Comparison of ENCODE assay signal across 11 cellular contexts in genomic region chr11:2163428-2163978, GRCh38. TPM values are rescaled to one million over a fixed set of nuclear protein-coding genes. Genes with fewer than 3 reads are reported as not detected.
"Had no signal": no experiment of that assay in that cellular context is flagged by ENCODE, and none has a peak within 500 bp of the region (broad histone marks: within the 10 kb centered on the region; RNA-seq: fewer than 3 reads in every experiment).

No MANE protein-coding gene starts in this region.

- H3K9me3 ChIP-seq: HAP-1 had no signal

- H3K4me1 ChIP-seq: HAP-1 had no signal

- H3K36me3 ChIP-seq: HAP-1 had no signal

- FAIRE-seq: H1, HepG2, K562 had no signal

- H3K4me3 ChIP-seq: GM23338, HAP-1, K562 had no signal

- ATAC-seq: GM23338, HCT116 had no signal

- H2AFZ ChIP-seq: GM23338 had no signal

- H3K27ac ChIP-seq: HL-60 had no signal

- H3K4me2 ChIP-seq: GM23338 had no signal

- DNase-seq: H7, IMR-90, KG1 had no signal

RNA-seq across cellular contexts. Expression of gene INS, which starts 2.5 kb away (rescaled TPM):
- total RNA-seq: GM23338, H1, H7, HepG2, HT1080, IMR-90, K562 had no signal
- polyA plus RNA-seq: GM23338, H1, HepG2, IMR-90, K562 had no signal

RNA-seq across cellular contexts. Expression of gene TH, which starts 8.1 kb away (rescaled TPM):
- total RNA-seq: GM23338, H1, H7, HepG2, HT1080, IMR-90, K562 had no signal
- polyA plus RNA-seq: K562 had no signal

RNA-seq across cellular contexts. Expression of gene IGF2, which starts 24.3 kb away (rescaled TPM):
- polyA plus RNA-seq: K562 had no signal
